In the genomic region with DNA sequence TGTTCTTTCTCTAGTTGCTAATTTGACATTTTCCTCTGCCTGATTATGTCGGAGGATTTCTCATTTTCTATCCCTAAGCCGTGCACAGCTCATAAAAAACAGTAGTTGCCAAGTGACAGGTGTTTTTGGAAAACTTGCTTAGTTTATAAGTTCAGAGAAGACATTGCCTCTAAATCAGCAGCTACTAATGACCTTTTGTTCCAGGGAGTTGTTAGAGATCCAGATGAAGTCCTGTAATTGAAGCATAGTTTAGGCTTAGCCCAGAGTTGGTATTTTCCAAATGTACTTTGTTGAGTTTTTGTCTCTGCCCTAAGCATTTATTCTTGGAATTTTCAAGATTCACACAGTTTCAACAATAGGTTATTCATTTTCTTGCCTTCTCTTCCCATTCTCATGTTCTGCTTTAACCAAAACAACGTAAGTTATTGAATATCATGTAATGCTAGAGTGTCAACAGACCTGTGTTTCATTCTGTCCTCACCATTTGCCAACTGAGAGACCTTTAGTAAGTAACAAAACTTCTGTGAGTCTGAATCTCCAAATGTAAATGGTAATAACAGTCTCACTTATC, we compare ENCODE assay signal across 30 cellular contexts.
A peak's percentile ranks its signal among the peaks of the same experiment; 100 is the strongest.
DNase-seq lines count a peak whose midpoint lies in the region; ATAC-seq and TF ChIP-seq lines count a peak whose summit lies in the region.
"Had no signal": no experiment of that assay in that cellular context is flagged by ENCODE, and none has a peak within 500 bp of the region (broad histone marks: within the 10 kb centered on the region; RNA-seq: fewer than 3 reads in every experiment).

No MANE protein-coding gene starts in this region.

- 77 to 82% methylated on average over 3 of the region's 3 CpGs for WGBS in upper lobe of left lung, 2 donors

- H3K9me3 Mint-ChIP-seq in activated T-helper 2 cell treated with anti-CD3 and anti-CD28 coated beads, Interferon-gamma antibody, Interleukin-2, Interleukin-4, amounts not matched to agents 10 μg/mL and 5 μg/mL and 100 μg/mL, durations not matched to agents 14 hours and 24 hours and 36 hours: no peaks in the 10 kb centered on the region
- H3K9me3 Mint-ChIP-seq: CD4-positive, alpha-beta memory T cell; HFFc6 had no signal

- no peak for ATAC-seq in upper lobe of left lung (ENCODE audit: low FRiP score in 2 of 2)
- ATAC-seq: GM12878, Right ventricle myocardium inferior had no signal

- H3K79me2 ChIP-seq in OCI-LY3 (ENCODE audit: low read length): no peaks in the 10 kb centered on the region
- H3K79me2 ChIP-seq in PC-9 (ENCODE audit: low read depth): no peaks in the 10 kb centered on the region

- no peak for TF ChIP-seq POLR2A in upper lobe of left lung (IDR thresholded peaks at IDR 0.05)

- no peak for TF ChIP-seq CTCF in OCI-LY3 (IDR thresholded peaks at IDR 0.05; ENCODE audit: low read depth, low read length)
- TF ChIP-seq CTCF in PC-9 (conservative IDR thresholded peaks at IDR 0.05): no peak
- no peak for TF ChIP-seq CTCF in upper lobe of left lung (IDR thresholded peaks at IDR 0.05)

- H3K27me3 ChIP-seq in OCI-LY3 (ENCODE audit: low read depth, low read length) (peaks cover 18% of the 10 kb centered on the region), endocrine pancreas (ENCODE audit: control insufficient read depth, insufficient read depth, low read length) (no peaks in the 10 kb centered on the region), muscle layer of duodenum (ENCODE audit: low read depth, low read length) (no peaks in the 10 kb centered on the region), stomach smooth muscle (ENCODE audit: control insufficient read depth in 1 of 2, insufficient read depth in 2 of 2, low read length in 2 of 2) (no peaks in the 10 kb centered on the region), PC-9 (ENCODE audit: insufficient read depth, low read depth) (no peaks in the 10 kb centered on the region), upper lobe of left lung (no peaks in the 10 kb centered on the region)
- H3K27me3 ChIP-seq: SJCRH30 had no signal

- H3K27me3 Mint-ChIP-seq in activated T-helper 2 cell treated with anti-CD3 and anti-CD28 coated beads, Interferon-gamma antibody, Interleukin-2, Interleukin-4, amounts not matched to agents 10 μg/mL and 5 μg/mL and 100 μg/mL, durations not matched to agents 14 hours and 24 hours and 36 hours (ENCODE audit: low read depth): no peaks in the 10 kb centered on the region
- H3K27me3 Mint-ChIP-seq: IgD-negative memory B cell had no signal

- no peaks in the 10 kb centered on the region for H3F3A ChIP-seq in PC-9 (ENCODE audit: insufficient read depth, low read depth)

- intact Hi-C loops in activated T-helper 2 cell treated with anti-CD3 and anti-CD28 coated beads, Interferon-gamma antibody, Interleukin-2, Interleukin-4, amounts not matched to agents 10 μg/mL and 5 μg/mL and 100 μg/mL, durations not matched to agents 14 hours and 24 hours and 36 hours (cut with micrococcal nuclease): no loop called here
- intact Hi-C loops in PC-9 (cut with micrococcal nuclease; ENCODE audit: unreplicated experiment): no loop called here

- H3K27ac Mint-ChIP-seq in activated T-helper 2 cell treated with anti-CD3 and anti-CD28 coated beads, Interferon-gamma antibody, Interleukin-2, Interleukin-4, amounts not matched to agents 10 μg/mL and 5 μg/mL and 100 μg/mL, durations not matched to agents 14 hours and 24 hours and 36 hours: no peak overlapping the region
- H3K27ac Mint-ChIP-seq: CD4-positive, alpha-beta memory T cell; HFFc6; IgD-negative memory B cell had no signal

- H3K36me3 ChIP-seq in OCI-LY3 (replicated peaks; ENCODE audit: low read depth, low read length) (no peaks in the 10 kb centered on the region), endocrine pancreas (ENCODE audit: control insufficient read depth, insufficient read depth, low read length) (no peaks in the 10 kb centered on the region), muscle layer of duodenum (ENCODE audit: control insufficient read depth in 1 of 2, insufficient read depth in 2 of 2, low read length in 2 of 2) (no peaks in the 10 kb centered on the region), stomach smooth muscle (ENCODE audit: control insufficient read depth in 2 of 2, insufficient read depth in 2 of 2, low read length in 2 of 2) (no peaks in the 10 kb centered on the region), PC-9 (ENCODE audit: low read depth) (no peaks in the 10 kb centered on the region), upper lobe of left lung (no peaks in the 10 kb centered on the region)
- H3K36me3 ChIP-seq: HAP-1, SJCRH30 had no signal

- TF ChIP-seq EP300 in upper lobe of left lung (IDR thresholded peaks at IDR 0.05): no peak

- no peaks in the 10 kb centered on the region for H3K9me2 ChIP-seq in PC-9 (ENCODE audit: insufficient read depth)

- peak overlapping the region; percentile 46 for H3K4me2 ChIP-seq in OCI-LY3 (ENCODE audit: low read length)
- no peak overlapping the region for H3K4me2 ChIP-seq in PC-9
- H3K4me2 ChIP-seq: KMS-11 had no signal

- POLR2A ChIA-PET in PC-9 (lab: Charles Lee; ENCODE audit: unreplicated experiment): no interaction called here

- H3K9me3 ChIP-seq in OCI-LY3 (ENCODE audit: insufficient read depth, low read length) (no peaks in the 10 kb centered on the region), endocrine pancreas (ENCODE audit: control insufficient read depth, low read length) (no peaks in the 10 kb centered on the region), muscle layer of duodenum (ENCODE audit: control insufficient read depth in 1 of 2, low read length in 2 of 2) (no peaks in the 10 kb centered on the region), stomach smooth muscle (ENCODE audit: control insufficient read depth in 2 of 2, low read length in 2 of 2) (no peaks in the 10 kb centered on the region), PC-9 (ENCODE audit: insufficient read depth, low read depth) (no peaks in the 10 kb centered on the region), upper lobe of left lung (no peaks in the 10 kb centered on the region)
- H3K9me3 ChIP-seq: HAP-1, SJCRH30 had no signal

- BruUV-seq in PC-9 (replicated peaks; lab: Mats Ljungman, UMichigan): no TSS peak

- H3K4me1 ChIP-seq in OCI-LY3 (ENCODE audit: low read length) (peaks cover 9% of the 10 kb centered on the region), endocrine pancreas (ENCODE audit: control insufficient read depth, insufficient read depth, low read length) (peaks cover 4% of the 10 kb centered on the region), muscle layer of duodenum (ENCODE audit: control insufficient read depth in 1 of 2, insufficient read depth in 2 of 2, low read length in 2 of 2) (peaks cover 3 to 21% of the 10 kb centered on the region in 2 donors), stomach smooth muscle (ENCODE audit: control insufficient read depth, insufficient read depth, low read length) (peaks cover 8% of the 10 kb centered on the region), PC-9 (replicated peaks; ENCODE audit: insufficient read depth) (no peaks in the 10 kb centered on the region), upper lobe of left lung (no peaks in the 10 kb centered on the region)
- H3K4me1 ChIP-seq: HAP-1 had no signal

- H3K4me1 Mint-ChIP-seq in activated T-helper 2 cell treated with anti-CD3 and anti-CD28 coated beads, Interferon-gamma antibody, Interleukin-2, Interleukin-4, amounts not matched to agents 10 μg/mL and 5 μg/mL and 100 μg/mL, durations not matched to agents 14 hours and 24 hours and 36 hours (ENCODE audit: low read depth): no peaks in the 10 kb centered on the region
- H3K4me1 Mint-ChIP-seq: CD4-positive, alpha-beta memory T cell; IgD-negative memory B cell had no signal

- DNase-seq in activated T-helper 2 cell treated with anti-CD3 and anti-CD28 coated beads, Interferon-gamma antibody, Interleukin-2, Interleukin-4, amounts not matched to agents 10 μg/mL and 5 μg/mL and 100 μg/mL, durations not matched to agents 14 hours and 24 hours and 36 hours (ENCODE audit: low spot score): no peak
- no peak for DNase-seq in PC-9
- no peak for DNase-seq in HK-2 (ENCODE audit: unreplicated experiment)
- no peak for DNase-seq in upper lobe of left lung
- DNase-seq: C1 segment of cervical spinal cord; CD4-positive, alpha-beta memory T cell; COR-L47; DMS79; EL; GDM1; GOT3; HFFc6; NCI-H1048; NCI-H1417 treated with DMSO at 0.1 percent for 48 hours; NCI-H187; NCI-H2081 treated with DMSO at 0.1 percent for 48 hours; NCI-H2171; NCI-H226; NCI-H510A; SJCRH30 had no signal

- H3K4me3 ChIP-seq in OCI-LY3 (ENCODE audit: low read length) (no peak overlapping the region), endocrine pancreas (ENCODE audit: control insufficient read depth, insufficient read depth, low read length) (peak overlapping the region; percentile 31), muscle layer of duodenum (ENCODE audit: low read depth in 1 of 2, low read length in 2 of 2) (no peak overlapping the region), stomach smooth muscle (ENCODE audit: low read length in 2 of 2) (peak overlapping the region in 1 of 2 donors; percentile 44), PC-9 (no peak overlapping the region), upper lobe of left lung (no peak overlapping the region)
- H3K4me3 ChIP-seq: GM12878, HAP-1, SJCRH30 had no signal

- H3K9ac ChIP-seq in OCI-LY3 (ENCODE audit: low read length): no peak overlapping the region
- H3K9ac ChIP-seq in endocrine pancreas (ENCODE audit: control insufficient read depth, insufficient read depth, low read length): no peak overlapping the region
- peak overlapping the region in 1 of 2 donors; percentile 7 for H3K9ac ChIP-seq in stomach smooth muscle (ENCODE audit: low read length in 2 of 2)
- H3K9ac ChIP-seq: KMS-11 had no signal

- H2AFZ ChIP-seq in OCI-LY3 (ENCODE audit: low read depth, low read length) (no peak overlapping the region), PC-9 (no peak overlapping the region)

- CTCF ChIA-PET in PC-9 (lab: Charles Lee): no interaction called here

- H4K20me1 ChIP-seq in OCI-LY3 (ENCODE audit: insufficient read depth, low read length): no peaks in the 10 kb centered on the region
- H4K20me1 ChIP-seq in PC-9 (ENCODE audit: insufficient read depth): no peaks in the 10 kb centered on the region

- no peaks in the 10 kb centered on the region for H3K36me3 Mint-ChIP-seq in activated T-helper 2 cell treated with anti-CD3 and anti-CD28 coated beads, Interferon-gamma antibody, Interleukin-2, Interleukin-4, amounts not matched to agents 10 μg/mL and 5 μg/mL and 100 μg/mL, durations not matched to agents 14 hours and 24 hours and 36 hours (ENCODE audit: low read depth)
- H3K36me3 Mint-ChIP-seq: CD4-positive, alpha-beta memory T cell; IgD-negative memory B cell had no signal

- no peak overlapping the region for H3K4me3 Mint-ChIP-seq in activated T-helper 2 cell treated with anti-CD3 and anti-CD28 coated beads, Interferon-gamma antibody, Interleukin-2, Interleukin-4, amounts not matched to agents 10 μg/mL and 5 μg/mL and 100 μg/mL, durations not matched to agents 14 hours and 24 hours and 36 hours (ENCODE audit: low read depth)
- H3K4me3 Mint-ChIP-seq: CD4-positive, alpha-beta memory T cell; HFFc6; IgD-negative memory B cell had no signal

- H3K27ac ChIP-seq in OCI-LY3 (ENCODE audit: low read length): no peak overlapping the region
- H3K27ac ChIP-seq in muscle layer of duodenum (ENCODE audit: low read length): peak overlapping the region; percentile 39
- H3K27ac ChIP-seq in stomach smooth muscle (ENCODE audit: low read length): peak overlapping the region; percentile 18
- H3K27ac ChIP-seq in PC-9: no peak overlapping the region
- no peak overlapping the region for H3K27ac ChIP-seq in upper lobe of left lung
- H3K27ac ChIP-seq: HL-60, KMS-11, SJCRH30 had no signal

Comparison
In these comparisons a context has a peak if more than half of its experiments do, and no peak if none do; other contexts are left out.
1. H3K27ac ChIP-seq: peak in muscle layer of duodenum (single experiment) and stomach smooth muscle (single experiment); none in OCI-LY3 (single experiment), PC-9 (single experiment) and upper lobe of left lung (0 of 4).